In genomic region chr17:39688475-39688835, GRCh38 we compare ENCODE assay signal across 9 cellular contexts. TPM values are rescaled to one million over a fixed set of nuclear protein-coding genes. Genes with fewer than 3 reads are reported as not detected.
A peak's percentile ranks its signal among the peaks of the same experiment; 100 is the strongest.
DNase-seq lines count a peak whose midpoint lies in the region; ATAC-seq and TF ChIP-seq lines count a peak whose summit lies in the region.
"Had no signal": no experiment of that assay in that cellular context is flagged by ENCODE, and none has a peak within 500 bp of the region (broad histone marks: within the 10 kb centered on the region; RNA-seq: fewer than 3 reads in every experiment).

No MANE protein-coding gene starts in this region.

- H3K9me3 Mint-ChIP-seq in activated T-cell treated with anti-CD3 and anti-CD28 coated beads, Interleukin-2, amount 50 U/mL, for 24 hours = no peaks in the 10 kb centered on the region

- H3K9me3 ChIP-seq in adipocyte (ENCODE audit: control insufficient read depth, low read length) (no peaks in the 10 kb centered on the region), left lung (no peaks in the 10 kb centered on the region), tibial nerve (no peaks in the 10 kb centered on the region)

- no peak for DNase-seq in activated T-cell treated with anti-CD3 and anti-CD28 coated beads, Interleukin-2, amount 50 U/mL, for 24 hours
- no peak for DNase-seq in activated T-cell treated with anti-CD3 and anti-CD28 coated beads, Interleukin-2, amount 50 U/mL, for 48 hours
- DNase-seq in adipocyte (ENCODE audit: low read depth) (peak; percentile 41), left lung (peak in 1 of 2 donors; percentile 0), tibial nerve (ENCODE audit: low spot score in 2 of 2) (no peak), GM13976 (ENCODE audit: low spot score) (no peak)
- DNase-seq in NK-92 treated with Interleukin-12 subunit alpha and Interleukin-12 subunit beta, amount 100 ng/mL, for 24 hours (lab: John Stamatoyannopoulos, UW) = no peak

- H3K27ac ChIP-seq in left lung = peak overlapping the region; percentile 94 to 95
- peak overlapping the region; percentile 71 to 95 (median 88) for H3K27ac ChIP-seq in tibial nerve

- peak overlapping the region; percentile 98 for H3K27ac Mint-ChIP-seq in activated T-cell treated with anti-CD3 and anti-CD28 coated beads, Interleukin-2, amount 50 U/mL, for 24 hours

- WGBS in tibial nerve, 2 donors = 17 to 18% methylated on average over 6 of the region's 6 CpGs

- no peaks in the 10 kb centered on the region for H3K27me3 ChIP-seq in adipocyte (replicated peaks; ENCODE audit: control insufficient read depth, insufficient read depth, low read length)
- peaks cover 0 to 4% of the 10 kb centered on the region in 2 donors for H3K27me3 ChIP-seq in left lung
- no peaks in the 10 kb centered on the region for H3K27me3 ChIP-seq in tibial nerve

- H3K9ac ChIP-seq in adipocyte (ENCODE audit: low read length) = peak overlapping the region; percentile 89

- in situ Hi-C loops in GM13976 (cut with MboI; ENCODE audit: low sequenced_read_pairs, unreplicated experiment) = no loop called here

- no peaks in the 10 kb centered on the region for H3K36me3 ChIP-seq in adipocyte (ENCODE audit: control insufficient read depth, insufficient read depth, low read length, severe bottlenecking)
- peaks cover 0 to 15% of the 10 kb centered on the region in 2 donors for H3K36me3 ChIP-seq in left lung
- peaks cover 0 to 25% (median 0%) of the 10 kb centered on the region in 3 donors for H3K36me3 ChIP-seq in tibial nerve

- H3K4me3 Mint-ChIP-seq in activated T-cell treated with anti-CD3 and anti-CD28 coated beads, Interleukin-2, amount 50 U/mL, for 24 hours = peak overlapping the region; percentile 96

- peak; percentile 18 for ATAC-seq in left lung
- no peak for ATAC-seq in HG03571 (IDR thresholded peaks at IDR 0.05; ENCODE audit: unreplicated experiment)

- TF ChIP-seq CTCF in left lung (IDR thresholded peaks at IDR 0.05) = no peak
- TF ChIP-seq CTCF in tibial nerve (IDR thresholded peaks at IDR 0.05) = no peak
- TF ChIP-seq CTCF in GM13976 (IDR thresholded peaks at IDR 0.05; ENCODE audit: borderline replicate concordance, control extremely low read depth, extremely low read depth, insufficient read depth, missing control alignments) = no peak

- H3K4me1 ChIP-seq in adipocyte (ENCODE audit: control insufficient read depth, insufficient read depth, low read length) = peaks cover 13% of the 10 kb centered on the region
- H3K4me1 ChIP-seq in left lung = peaks cover 14 to 15% of the 10 kb centered on the region in 2 donors
- H3K4me1 ChIP-seq in tibial nerve = peaks cover 0 to 18% (median 15%) of the 10 kb centered on the region in 4 donors

- H3K27me3 Mint-ChIP-seq in activated T-cell treated with anti-CD3 and anti-CD28 coated beads, Interleukin-2, amount 50 U/mL, for 24 hours = no peaks in the 10 kb centered on the region

- no peak for TF ChIP-seq POLR2A in tibial nerve (IDR thresholded peaks at IDR 0.05)

- intact Hi-C loops in left lung (cut with DNase I) = no loop called here

- H3K4me3 ChIP-seq in adipocyte (ENCODE audit: low read length) (peak overlapping the region; percentile 100), left lung (peak overlapping the region; percentile 57 to 74), tibial nerve (peak overlapping the region; percentile 51 to 86 (median 68))

- H3K36me3 Mint-ChIP-seq in activated T-cell treated with anti-CD3 and anti-CD28 coated beads, Interleukin-2, amount 50 U/mL, for 24 hours (ENCODE audit: low read depth) = peaks cover 22% of the 10 kb centered on the region

- peaks cover 21% of the 10 kb centered on the region for H3K4me1 Mint-ChIP-seq in activated T-cell treated with anti-CD3 and anti-CD28 coated beads, Interleukin-2, amount 50 U/mL, for 24 hours (ENCODE audit: low read depth)

- TF ChIP-seq EP300 in tibial nerve (IDR thresholded peaks at IDR 0.05) = no peak

RNA-seq across cellular contexts. Expression of gene PGAP3, which starts 0.6 kb away (rescaled TPM):
- total RNA-seq in left lung (10 to 100 TPM; 17.2 to 32.9 TPM), tibial nerve (10 to 100 TPM; 10.9 to 16.5 (median 15.1) TPM)

RNA-seq across cellular contexts. Expression of gene ERBB2, which starts 11.4 kb away (rescaled TPM):
- total RNA-seq in left lung = 100 to 1,000 TPM in 1 of 2 donors, 10 to 100 TPM in 1; 65.1 to 137 TPM
- 100 to 1,000 TPM; 101 to 131 (median 114) TPM for total RNA-seq in tibial nerve

RNA-seq across cellular contexts. Expression of gene PNMT, which starts 20.2 kb away (rescaled TPM):
- under 1 TPM; 0.38 to 0.58 TPM for total RNA-seq in left lung
- 10 to 100 TPM in 3 of 4 donors, 1 to 10 TPM in 1; 2.4 to 19.6 (median 12.4) TPM for total RNA-seq in tibial nerve
- total RNA-seq: T-helper 1 cell treated with Interleukin-12 subunit alpha and Interleukin-12 subunit beta and Interleukin-4 antibody, amounts not matched to agents 30 ng/mL and 1 ng/mL, for 36 hours had no signal

RNA-seq across cellular contexts. Expression of gene TCAP, which starts 23.3 kb away (rescaled TPM):
- 1 to 10 TPM; 2.0 to 2.6 TPM for total RNA-seq in left lung
- 1 to 10 TPM in 1 of 4 donors, under 1 TPM in 3; 0.30 to 5.5 (median 0.61) TPM for total RNA-seq in tibial nerve

RNA-seq across cellular contexts. Expression of gene MIEN1, which starts 41.9 kb away (rescaled TPM):
- total RNA-seq in left lung = 10 to 100 TPM; 45.6 to 57.9 TPM
- total RNA-seq in tibial nerve = 10 to 100 TPM; 29.8 to 65.3 (median 43.5) TPM
